ENCODE assay signal across 9 cellular contexts in the genomic region with DNA sequence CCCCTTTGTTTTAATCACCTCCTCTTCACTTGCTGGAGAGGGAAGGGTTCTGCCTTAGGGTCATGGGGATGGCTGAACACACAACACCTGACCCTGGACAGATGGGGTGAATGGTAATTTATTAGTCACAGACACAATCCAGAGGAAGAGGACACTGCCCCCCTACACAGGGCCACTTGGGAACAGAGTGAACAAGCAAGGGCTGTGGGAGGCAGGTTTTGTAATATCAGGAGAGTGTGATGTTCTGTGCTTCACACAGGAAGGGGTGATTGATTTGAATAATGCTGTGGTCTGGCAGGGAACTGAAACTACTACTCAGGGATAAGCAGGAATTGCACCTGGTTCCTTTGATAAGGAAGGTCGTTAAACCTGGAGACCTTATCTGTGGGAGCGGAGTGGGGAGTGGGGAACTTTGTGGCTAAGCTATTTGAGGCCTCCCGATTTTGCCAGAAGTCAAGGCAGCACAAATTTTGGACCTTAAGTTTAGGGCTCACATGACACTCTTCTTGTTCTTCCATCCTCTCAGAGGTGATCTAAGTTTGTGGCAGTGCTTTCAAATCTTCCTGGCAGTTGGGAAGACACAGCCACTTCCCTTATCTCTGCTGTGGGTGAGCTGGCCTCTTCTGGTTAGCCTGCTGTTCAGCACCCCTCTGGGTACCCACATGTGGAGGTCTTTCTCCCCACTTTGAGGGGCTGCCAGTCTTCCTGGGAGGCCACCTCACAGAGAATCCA.
DNase-seq lines count a peak whose midpoint lies in the region; ATAC-seq and TF ChIP-seq lines count a peak whose summit lies in the region.
"Had no signal": no experiment of that assay in that cellular context is flagged by ENCODE, and none has a peak within 500 bp of the region (broad histone marks: within the 10 kb centered on the region; RNA-seq: fewer than 3 reads in every experiment).

No MANE protein-coding gene starts in this region.

- H4K20me1 ChIP-seq in DOHH2 (ENCODE audit: control insufficient read depth, insufficient read depth, low read depth, low read length) (no peaks in the 10 kb centered on the region), GM23338 (replicated peaks; ENCODE audit: insufficient read depth) (no peaks in the 10 kb centered on the region)

- TF ChIP-seq CTCF in DOHH2 (IDR thresholded peaks at IDR 0.05; ENCODE audit: low read depth, low read length, poor library complexity, severe bottlenecking): no peak
- TF ChIP-seq CTCF in GM23338 (conservative IDR thresholded peaks at IDR 0.05; ENCODE audit: low read depth in 2 of 2): no peak
- TF ChIP-seq CTCF in Panc1 (IDR thresholded peaks at IDR 0.05): no peak
- TF ChIP-seq CTCF in lower lobe of right lung (IDR thresholded peaks at IDR 0.05): no peak

- no TSS peak for BruUV-seq in Panc1 (replicated peaks; lab: Mats Ljungman, UMichigan)

- H3K4me3 Mint-ChIP-seq in GM23338: no peak overlapping the region
- H3K4me3 Mint-ChIP-seq in CD4-positive, alpha-beta memory T cell: no peak overlapping the region

- no peaks in the 10 kb centered on the region for H3K36me3 ChIP-seq in DOHH2 (ENCODE audit: control insufficient read depth, low read length)
- H3K36me3 ChIP-seq in GM23338 (ENCODE audit: insufficient read depth): no peaks in the 10 kb centered on the region
- H3K36me3 ChIP-seq in Panc1 (ENCODE audit: control insufficient read depth, insufficient read depth, low read length): no peaks in the 10 kb centered on the region
- no peaks in the 10 kb centered on the region for H3K36me3 ChIP-seq in lower lobe of right lung
- H3K36me3 ChIP-seq in CD4-positive, alpha-beta memory T cell (ENCODE audit: insufficient read depth, low read length): no peaks in the 10 kb centered on the region

- H3K4me3 ChIP-seq in DOHH2 (ENCODE audit: low read length): peak overlapping the region; percentile 54
- no peak overlapping the region for H3K4me3 ChIP-seq in GM23338
- H3K4me3 ChIP-seq in Panc1 (ENCODE audit: low read depth in 2 of 2, low read length in 2 of 2): no peak overlapping the region
- no peak overlapping the region for H3K4me3 ChIP-seq in lower lobe of right lung
- H3K4me3 ChIP-seq in CD4-positive, alpha-beta memory T cell (ENCODE audit: low read length in 2 of 2): no peak overlapping the region
- H3K4me3 ChIP-seq: lung had no signal

- ATAC-seq in GM23338: peak; percentile 35; the same call in 2 of the 3 replicates
- 0 out of 2 replicates have a peak, but pooled peaks have one; percentile 26 for ATAC-seq in Panc1
- peak; percentile 50 to 61 for ATAC-seq in lower lobe of right lung

- H3K9me3 Mint-ChIP-seq in GM23338: no peaks in the 10 kb centered on the region
- no peaks in the 10 kb centered on the region for H3K9me3 Mint-ChIP-seq in CD4-positive, alpha-beta memory T cell

- H3F3A ChIP-seq in DOHH2 (ENCODE audit: control insufficient read depth, insufficient read depth) (no peaks in the 10 kb centered on the region), GM23338 (replicated peaks; ENCODE audit: low read depth) (no peaks in the 10 kb centered on the region)

- H3K4me1 ChIP-seq in DOHH2 (ENCODE audit: control insufficient read depth, low read length) (peaks cover 37% of the 10 kb centered on the region), GM23338 (ENCODE audit: insufficient read depth) (0 out of 2 replicates have a peak, but pooled peaks cover 3% of the 10 kb centered on the region), Panc1 (ENCODE audit: control insufficient read depth, insufficient read depth, low read length) (no peaks in the 10 kb centered on the region), lower lobe of right lung (peaks cover 13% of the 10 kb centered on the region)
- no peaks in the 10 kb centered on the region for H3K4me1 ChIP-seq in CD4-positive, alpha-beta memory T cell (ENCODE audit: insufficient read depth, low read length)

- peaks cover 14% of the 10 kb centered on the region for H3K4me1 Mint-ChIP-seq in GM23338
- H3K4me1 Mint-ChIP-seq in CD4-positive, alpha-beta memory T cell: no peaks in the 10 kb centered on the region

- no peaks in the 10 kb centered on the region for H3K9me3 ChIP-seq in DOHH2 (ENCODE audit: control insufficient read depth, insufficient read depth, low read length)
- no peaks in the 10 kb centered on the region for H3K9me3 ChIP-seq in Panc1 (ENCODE audit: control insufficient read depth, insufficient read depth, low read depth, low read length)
- H3K9me3 ChIP-seq in lower lobe of right lung: no peaks in the 10 kb centered on the region
- H3K9me3 ChIP-seq in CD4-positive, alpha-beta memory T cell (ENCODE audit: control insufficient read depth in 1 of 2, low read length in 2 of 2): no peaks in the 10 kb centered on the region

- H2AFZ ChIP-seq in GM23338: no peak overlapping the region; the same call in 1 of the 2 replicates

- H3K27ac ChIP-seq in DOHH2 (ENCODE audit: low read depth, low read length) (peak overlapping the region; percentile 45), GM23338 (ENCODE audit: low read depth) (no peak overlapping the region), Panc1 (ENCODE audit: low read length) (no peak overlapping the region), lower lobe of right lung (no peak overlapping the region)
- H3K27ac ChIP-seq in CD4-positive, alpha-beta memory T cell (ENCODE audit: low read depth, low read length): no peak overlapping the region

- DNase-seq in GM23338 (ENCODE audit: low spot score) (no peak), Panc1 (ENCODE audit: low read depth, low spot score) (no peak), lower lobe of right lung (no peak), NCI-H1092 treated with DMSO at 0.1 percent for 48 hours (lab: John Stamatoyannopoulos, UW) (no peak), GM19238 (ENCODE audit: insufficient read length, low spot score) (no peak)
- no peak for DNase-seq in CD4-positive, alpha-beta memory T cell
- DNase-seq in stimulated activated CD4-positive, alpha-beta T cell treated with anti-CD3 and anti-CD28 coated beads, Interleukin-4, amount 100 ng/mL, for 4 hours: no peak

- intact Hi-C loops in Panc1 (cut with micrococcal nuclease; ENCODE audit: unreplicated experiment): no loop called here
- intact Hi-C loops in lower lobe of right lung (cut with DNase I): no loop called here
- intact Hi-C loops in CD4-positive, alpha-beta memory T cell (cut with micrococcal nuclease): no loop called here

- H3K27me3 ChIP-seq in DOHH2 (ENCODE audit: control insufficient read depth, low read length): no peaks in the 10 kb centered on the region
- no peaks in the 10 kb centered on the region for H3K27me3 ChIP-seq in GM23338 (ENCODE audit: insufficient read depth)
- peaks cover 11% of the 10 kb centered on the region for H3K27me3 ChIP-seq in Panc1 (ENCODE audit: control insufficient read depth, insufficient read depth, low read length)
- no peaks in the 10 kb centered on the region for H3K27me3 ChIP-seq in lower lobe of right lung (ENCODE audit: low read depth)
- no peaks in the 10 kb centered on the region for H3K27me3 ChIP-seq in CD4-positive, alpha-beta memory T cell (ENCODE audit: insufficient read depth, low read length)

- no peaks in the 10 kb centered on the region for H3K36me3 Mint-ChIP-seq in GM23338 (ENCODE audit: low read depth)
- H3K36me3 Mint-ChIP-seq in CD4-positive, alpha-beta memory T cell: no peaks in the 10 kb centered on the region

- H3K27me3 Mint-ChIP-seq in GM23338 (ENCODE audit: insufficient read depth, low read depth, poor library complexity): peaks cover 3% of the 10 kb centered on the region
- peaks cover 0 to 2% of the 10 kb centered on the region in 2 donors for H3K27me3 Mint-ChIP-seq in CD4-positive, alpha-beta memory T cell

- no peak overlapping the region for H3K27ac Mint-ChIP-seq in GM23338
- H3K27ac Mint-ChIP-seq in CD4-positive, alpha-beta memory T cell: no peak overlapping the region

- no peaks in the 10 kb centered on the region for H3K9me2 ChIP-seq in DOHH2 (replicated peaks; ENCODE audit: control insufficient read depth, low read length)
- H3K9me2 ChIP-seq in GM23338 (ENCODE audit: insufficient read depth): 0 out of 2 replicates have a peak, but pooled peaks cover 3% of the 10 kb centered on the region

- POLR2A ChIA-PET in Panc1 (lab: Charles Lee): no interaction called here
- POLR2A ChIA-PET in CD4-positive, alpha-beta memory T cell (lab: Charles Lee; ENCODE audit: partially characterized antibody): no interaction called here

- in situ Hi-C loops in Panc1 (cut with HindIII; ENCODE audit: low pct_unique_long_range_greater_than_20kb, low sequenced_read_pairs): no loop called here

- H3K79me2 ChIP-seq in DOHH2 (ENCODE audit: control insufficient read depth, low read length) (no peaks in the 10 kb centered on the region), GM23338 (replicated peaks; ENCODE audit: insufficient read depth) (no peaks in the 10 kb centered on the region)

- peak overlapping the region; percentile 78 for H3K4me2 ChIP-seq in DOHH2 (ENCODE audit: low read length)
- no peak overlapping the region for H3K4me2 ChIP-seq in GM23338

- CTCF ChIA-PET in Panc1 (lab: Charles Lee): no interaction called here
- CTCF ChIA-PET in CD4-positive, alpha-beta memory T cell (lab: Charles Lee; ENCODE audit: partially characterized antibody): no interaction called here

TF ChIP-seq in GM23338, 12 proteins besides CTCF, POLR2A, EP300 and RAD21 (continues in another document):
- no peak for TF ChIP-seq ZNF114 (CRISPR knock-in tag; IDR thresholded peaks at IDR 0.05)
- TF ChIP-seq JUNB (IDR thresholded peaks at IDR 0.05; ENCODE audit: unreplicated experiment): no peak
- TF ChIP-seq EZH2phosphoT487 (IDR thresholded peaks at IDR 0.05; ENCODE audit: unreplicated experiment): no peak
- no peak for TF ChIP-seq EZH2 (IDR thresholded peaks at IDR 0.05; ENCODE audit: low read depth, unreplicated experiment)
- TF ChIP-seq NANOG (IDR thresholded peaks at IDR 0.05; ENCODE audit: borderline replicate concordance): no peak
- no peak for TF ChIP-seq ZNF331 (CRISPR knock-in tag; IDR thresholded peaks at IDR 0.05; ENCODE audit: low read depth)
- no peak for TF ChIP-seq POLR2AphosphoS5 (IDR thresholded peaks at IDR 0.05; ENCODE audit: low read depth)
- TF ChIP-seq, protein P1, sequence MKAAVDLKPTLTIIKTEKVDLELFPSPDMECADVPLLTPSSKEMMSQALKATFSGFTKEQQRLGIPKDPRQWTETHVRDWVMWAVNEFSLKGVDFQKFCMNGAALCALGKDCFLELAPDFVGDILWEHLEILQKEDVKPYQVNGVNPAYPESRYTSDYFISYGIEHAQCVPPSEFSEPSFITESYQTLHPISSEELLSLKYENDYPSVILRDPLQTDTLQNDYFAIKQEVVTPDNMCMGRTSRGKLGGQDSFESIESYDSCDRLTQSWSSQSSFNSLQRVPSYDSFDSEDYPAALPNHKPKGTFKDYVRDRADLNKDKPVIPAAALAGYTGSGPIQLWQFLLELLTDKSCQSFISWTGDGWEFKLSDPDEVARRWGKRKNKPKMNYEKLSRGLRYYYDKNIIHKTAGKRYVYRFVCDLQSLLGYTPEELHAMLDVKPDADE (IDR thresholded peaks at IDR 0.05): no peak
